ENCODE assay signal across 8 cellular contexts in genomic region chr5:140295414-140295813, GRCh38. TPM values are rescaled to one million over a fixed set of nuclear protein-coding genes. Genes with fewer than 3 reads are reported as not detected.
DNase-seq lines count a peak whose midpoint lies in the region; ATAC-seq, FAIRE-seq and TF ChIP-seq lines count a peak whose summit lies in the region.

No MANE protein-coding gene starts in this region.

- TF ChIP-seq CTCF in Panc1 (IDR thresholded peaks at IDR 0.05), result no peak
- no peak for TF ChIP-seq CTCF in fibroblast of villous mesenchyme (IDR thresholded peaks at IDR 0.05; ENCODE audit: insufficient read depth, low read depth, low read length)

- TF ChIP-seq POLR2A in GM12891 (IDR thresholded peaks at IDR 0.05; ENCODE audit: low read depth, low read length), result no peak

- H3K36me3 ChIP-seq in Panc1 (ENCODE audit: control insufficient read depth, insufficient read depth, low read length), result no peaks in the 10 kb centered on the region

- in situ Hi-C loops in Panc1 (cut with HindIII; ENCODE audit: low pct_unique_long_range_greater_than_20kb, low sequenced_read_pairs), result no loop called here

- H3K9me3 ChIP-seq in Panc1 (ENCODE audit: control insufficient read depth, insufficient read depth, low read depth, low read length), result no peaks in the 10 kb centered on the region

- CTCF ChIA-PET in Panc1 (lab: Charles Lee), result no interaction called here

- peaks cover 45% of the 10 kb centered on the region for H3K4me1 ChIP-seq in Panc1 (ENCODE audit: control insufficient read depth, insufficient read depth, low read length)

- FAIRE-seq in GM12891 (lab: Jason Lieb, UNC), result peak; percentile 63

- H3K4me3 ChIP-seq in Panc1 (ENCODE audit: low read depth in 2 of 2, low read length in 2 of 2) (no peak overlapping the region), fibroblast of villous mesenchyme (ENCODE audit: low read depth, low read length) (no peak overlapping the region)

- no peaks in the 10 kb centered on the region for H3K27me3 ChIP-seq in Panc1 (ENCODE audit: control insufficient read depth, insufficient read depth, low read length)

- DNase-seq in A172 (ENCODE audit: low spot score) (peak; percentile 91), GM12891 (ENCODE audit: insufficient read length, low spot score) (no peak), Panc1 (ENCODE audit: low read depth, low spot score) (no peak), fibroblast of villous mesenchyme (ENCODE audit: low read depth) (peak; percentile 92), smooth muscle cell of the brain vasculature (ENCODE audit: low read depth, low spot score) (peak; percentile 84)

- no TSS peak for BruUV-seq in Panc1 (replicated peaks; lab: Mats Ljungman, UMichigan)

- H3K27ac ChIP-seq in Panc1 (ENCODE audit: low read length), result no peak overlapping the region

- ATAC-seq in Panc1, result peak; percentile 58; the same call in 1 of the 2 replicates
- ATAC-seq in HG03025 (IDR thresholded peaks at IDR 0.05; ENCODE audit: low FRiP score, unreplicated experiment), result no peak
- ATAC-seq in HG03457 (IDR thresholded peaks at IDR 0.05; ENCODE audit: unreplicated experiment), result no peak
- ATAC-seq in HG03571 (IDR thresholded peaks at IDR 0.05; ENCODE audit: unreplicated experiment), result no peak

- intact Hi-C loops in Panc1 (cut with micrococcal nuclease; ENCODE audit: unreplicated experiment), result no loop called here

- POLR2A ChIA-PET in Panc1 (lab: Charles Lee), result no interaction called here

TF ChIP-seq in GM12891, 5 proteins besides CTCF, POLR2A, EP300 and RAD21:
- TF ChIP-seq PAX5 (IDR thresholded peaks at IDR 0.05; ENCODE audit: insufficient read depth, low read length, severe bottlenecking) (no peak), POLR2AphosphoS5 (IDR thresholded peaks at IDR 0.05; ENCODE audit: low read depth, low read length) (no peak), POU2F2 (IDR thresholded peaks at IDR 0.05; ENCODE audit: low read depth, low read length) (no peak), TAF1 (IDR thresholded peaks at IDR 0.05; ENCODE audit: low read depth, low read length) (no peak), SPI1 (IDR thresholded peaks at IDR 0.05; ENCODE audit: low read depth, low read length) (no peak)

RNA-seq across cellular contexts. Expression of gene PFDN1, which starts 7.5 kb away (rescaled TPM):
- 201 and 255 TPM in 2 replicates for total RNA-seq in A172 (2014; rRNA removed; shearing (Covaris generic))
- polyA plus RNA-seq in GM12891 (2012; ENCODE audit: low read depth, missing spikeins), result 129 TPM
- total RNA-seq in Panc1 (2021; ENCODE audit: unreplicated experiment), result 54.4 TPM
- polyA plus RNA-seq in Panc1 (2012; ENCODE audit: insufficient read length), result 45.7 TPM
- 69.1 and 91.5 TPM in 2 replicates for total RNA-seq in fibroblast of villous mesenchyme

RNA-seq across cellular contexts. Expression of gene HBEGF, which starts 51.0 kb away (rescaled TPM):
- 9.2 and 17.4 TPM in 2 replicates for total RNA-seq in A172 (2014; rRNA removed; shearing (Covaris generic))
- polyA plus RNA-seq in GM12891 (2012; ENCODE audit: low read depth, missing spikeins), result 1.2 TPM
- total RNA-seq in Panc1 (2021; ENCODE audit: unreplicated experiment) (5.0 TPM), fibroblast of villous mesenchyme (7.4 and 9.5 TPM in 2 replicates)
- 2.9 TPM for polyA plus RNA-seq in Panc1 (2012; ENCODE audit: insufficient read length)

Comparison
In these comparisons a context has a peak if more than half of its experiments do, and no peak if none do; other contexts are left out.
1. DNase-seq: peak in A172 (single experiment), fibroblast of villous mesenchyme (single experiment) and smooth muscle cell of the brain vasculature (single experiment); none in GM12891 (single experiment) and Panc1 (single experiment).